Comparison of ENCODE assay signal across 18 cellular contexts in the genomic region with DNA sequence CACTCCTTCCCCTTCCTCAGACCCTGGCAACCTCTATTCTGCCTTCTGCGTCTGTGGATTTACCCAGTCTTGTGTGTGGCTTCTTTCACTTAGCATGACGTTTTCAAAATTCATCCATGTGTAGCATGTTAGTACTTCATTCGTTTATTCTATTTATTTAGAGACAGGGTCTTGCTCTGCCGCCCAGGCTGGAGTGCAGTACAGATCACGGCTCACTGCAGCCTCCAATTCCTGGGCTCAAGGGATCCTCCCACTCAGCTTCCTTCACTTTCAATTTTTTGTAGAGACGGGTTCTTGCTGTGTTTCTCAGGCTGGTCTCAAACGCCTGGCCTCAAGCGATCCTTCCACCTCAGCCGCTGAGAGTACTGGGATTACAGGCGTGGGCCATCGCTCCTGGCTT.
"Had no signal": no experiment of that assay in that cellular context is flagged by ENCODE, and none has a peak within 500 bp of the region (broad histone marks: within the 10 kb centered on the region; RNA-seq: fewer than 3 reads in every experiment).

No MANE protein-coding gene starts in this region.

- H3K4me3 ChIP-seq: esophagus muscularis mucosa, gastroesophageal sphincter, left ventricle myocardium inferior, lower lobe of right lung, upper lobe of left lung, vagina had no signal

- H3K4me3 Mint-ChIP-seq: memory B cell, nephron progenitor cell had no signal

- H3K9me3 ChIP-seq: esophagus muscularis mucosa, lower lobe of right lung, neutrophil, upper lobe of left lung, vagina had no signal

- DNase-seq: effector memory CD4-positive, alpha-beta T cell; glutamatergic neuron; left ventricle myocardium inferior; lower lobe of right lung; midbrain; nephron progenitor cell; posterior cingulate gyrus; right cardiac atrium; small intestine; stimulated activated CD4-positive, alpha-beta T cell treated with anti-CD3 and anti-CD28 coated beads, Interleukin-12 subunit alpha, Interleukin-12 subunit beta, amount 100 ng/mL, for 4 hours; stimulated activated naive CD4-positive, alpha-beta T cell; upper lobe of left lung had no signal

- H3K27ac Mint-ChIP-seq: memory B cell, nephron progenitor cell had no signal

- H3K36me3 ChIP-seq: esophagus muscularis mucosa, gastroesophageal sphincter, left ventricle myocardium inferior, lower lobe of right lung, neutrophil, upper lobe of left lung, vagina had no signal

- H3K27ac ChIP-seq: epithelial cell of prostate, esophagus muscularis mucosa, gastroesophageal sphincter, left ventricle myocardium inferior, lower lobe of right lung, neutrophil, upper lobe of left lung, vagina had no signal

- ATAC-seq: gastroesophageal sphincter, lower lobe of right lung, right cardiac atrium had no signal

- H3K4me1 ChIP-seq: gastroesophageal sphincter, lower lobe of right lung, upper lobe of left lung, vagina had no signal

- H3K27me3 ChIP-seq: gastroesophageal sphincter, upper lobe of left lung, vagina had no signal

- H3K36me3 Mint-ChIP-seq: memory B cell had no signal
